33 cellular contexts compared by ENCODE assay signal in genomic region chr1:22913421-22913820, GRCh38. TPM values are rescaled to one million over a fixed set of nuclear protein-coding genes. Genes with fewer than 3 reads are reported as not detected.
"Had no signal": no experiment of that assay in that cellular context is flagged by ENCODE, and none has a peak within 500 bp of the region (broad histone marks: within the 10 kb centered on the region; RNA-seq: fewer than 3 reads in every experiment).

No MANE protein-coding gene starts in this region.

- H3K9me3 Mint-ChIP-seq: activated CD4-positive, alpha-beta T cell treated with anti-CD3 and anti-CD28 coated beads, Interleukin-2, amount 10 ng/mL, durations not matched to agents 7 days and 5 days; activated naive CD4-positive, alpha-beta T cell treated with anti-CD3 and anti-CD28 coated beads, Interleukin-2, amount 10 ng/mL, durations not matched to agents 7 days and 5 days; activated naive CD8-positive, alpha-beta T cell treated with anti-CD3 and anti-CD28 coated beads, Interleukin-2, amount 50 U/mL, for 24 hours; central memory CD8-positive, alpha-beta T cell; T-helper 1 cell treated with Interleukin-12 subunit alpha and Interleukin-12 subunit beta and Interleukin-4 antibody, amounts not matched to agents 30 μg/mL and 1 μg/mL, for 36 hours; T-helper 2 cell treated with Interferon-gamma antibody and Interleukin-4, amounts not matched to agents 5 μg/mL and 100 μg/mL, for 36 hours had no signal

- H3K27ac Mint-ChIP-seq: activated CD4-positive, alpha-beta T cell treated with anti-CD3 and anti-CD28 coated beads for 36 hours; activated CD4-positive, alpha-beta T cell treated with anti-CD3 and anti-CD28 coated beads, Interleukin-2, amount 10 ng/mL, durations not matched to agents 7 days and 5 days; activated naive CD4-positive, alpha-beta T cell treated with anti-CD3 and anti-CD28 coated beads, Interleukin-2, amount 10 ng/mL, durations not matched to agents 7 days and 5 days; activated naive CD8-positive, alpha-beta T cell; activated naive CD8-positive, alpha-beta T cell treated with anti-CD3 and anti-CD28 coated beads, Interleukin-2, amount 50 U/mL, for 24 hours; T-helper 1 cell treated with Interleukin-12 subunit alpha and Interleukin-12 subunit beta and Interleukin-4 antibody, amounts not matched to agents 30 μg/mL and 1 μg/mL, for 36 hours; T-helper 2 cell treated with Interferon-gamma antibody and Interleukin-4, amounts not matched to agents 5 μg/mL and 100 μg/mL, for 36 hours had no signal

- H3K36me3 Mint-ChIP-seq: activated naive CD4-positive, alpha-beta T cell treated with anti-CD3 and anti-CD28 coated beads, Interleukin-2, amount 10 ng/mL, durations not matched to agents 7 days and 5 days; activated naive CD8-positive, alpha-beta T cell had no signal

- H3K4me3 Mint-ChIP-seq: activated CD4-positive, alpha-beta T cell treated with anti-CD3 and anti-CD28 coated beads for 36 hours; activated CD4-positive, alpha-beta T cell treated with anti-CD3 and anti-CD28 coated beads, Interleukin-2, amount 10 ng/mL, durations not matched to agents 7 days and 5 days; activated naive CD4-positive, alpha-beta T cell treated with anti-CD3 and anti-CD28 coated beads, Interleukin-2, amount 10 ng/mL, durations not matched to agents 7 days and 5 days; activated naive CD8-positive, alpha-beta T cell; activated naive CD8-positive, alpha-beta T cell treated with anti-CD3 and anti-CD28 coated beads, Interleukin-2, amount 50 U/mL, for 24 hours; central memory CD8-positive, alpha-beta T cell; T-helper 1 cell treated with Interleukin-12 subunit alpha and Interleukin-12 subunit beta and Interleukin-4 antibody, amounts not matched to agents 30 μg/mL and 1 μg/mL, for 36 hours; T-helper 2 cell treated with Interferon-gamma antibody and Interleukin-4, amounts not matched to agents 5 μg/mL and 100 μg/mL, for 36 hours had no signal

- H3K27ac ChIP-seq: cardiac muscle cell, Peyer's patch, SJSA1 had no signal

- H3K27me3 Mint-ChIP-seq: activated CD4-positive, alpha-beta T cell treated with anti-CD3 and anti-CD28 coated beads for 36 hours; activated naive CD8-positive, alpha-beta T cell had no signal

- H3K9me3 ChIP-seq: MG63, Peyer's patch, SJSA1, SK-N-SH had no signal

- H3K9ac ChIP-seq: SK-N-SH had no signal

- H3K4me1 ChIP-seq: Peyer's patch, SJSA1 had no signal

- H3K27me3 ChIP-seq: cardiac muscle cell, MG63, Peyer's patch, SJSA1 had no signal

- H3K4me2 ChIP-seq: SK-N-SH had no signal

- H3K4me3 ChIP-seq: cardiac muscle cell, MG63, Peyer's patch, SJSA1 had no signal

- DNase-seq: activated CD4-positive, alpha-beta T cell treated with anti-CD3 and anti-CD28 coated beads for 36 hours; activated CD4-positive, alpha-beta T cell treated with anti-CD3 and anti-CD28 coated beads, Interleukin-2, amount 10 ng/mL, durations not matched to agents 7 days and 5 days; activated CD4-positive, alpha-beta T cell treated with anti-CD3 and anti-CD28 coated beads, Interleukin-2, amount 50 U/mL, for 48 hours; activated CD8-positive, alpha-beta memory T cell treated with anti-CD3 and anti-CD28 coated beads, Interleukin-2, amount 50 U/mL, for 4 hours; activated effector memory CD4-positive, alpha-beta T cell treated with Interleukin-2 at 50 U/mL for 16 hours; activated naive CD4-positive, alpha-beta T cell treated with anti-CD3 and anti-CD28 coated beads, Interleukin-2, amount 10 ng/mL, durations not matched to agents 7 days and 5 days; activated naive CD8-positive, alpha-beta T cell treated with anti-CD3 and anti-CD28 coated beads, Interleukin-2, amount 50 U/mL, for 24 hours; activated T-cell treated with anti-CD3 and anti-CD28 coated beads for 4 hours; activated T-cell treated with anti-CD3 and anti-CD28 coated beads, Interleukin-2, amount 50 U/mL, for 48 hours; aorta; Kasumi-1; MG63; NCI-H1092; NCI-H1436 treated with DMSO at 0.1 percent for 48 hours; NCI-H1694 treated with DMSO at 0.1 percent for 48 hours; NCI-H2029; NCI-H345; NCI-H524 treated with DMSO at 0.1 percent for 48 hours; NK-92 treated with Interleukin-12 subunit alpha and Interleukin-12 subunit beta, amount 100 ng/mL, for 24 hours; PC-3; Peyer's patch; RPMI8226; SHP77 treated with DMSO at 0.1 percent for 48 hours; SK-N-SH had no signal

- ATAC-seq: activated CD4-positive, alpha-beta T cell treated with anti-CD3 and anti-CD28 coated beads for 36 hours; activated CD4-positive, CD25-positive, alpha-beta regulatory T cell treated with anti-CD3 and anti-CD28 coated beads, Interleukin-2, amount 50 U/mL, for 24 hours; activated naive CD8-positive, alpha-beta T cell treated with anti-CD3 and anti-CD28 coated beads, Interleukin-2, amount 50 U/mL, for 24 hours; PC-3 had no signal

- FAIRE-seq: TTC549 had no signal

- H3K36me3 ChIP-seq: MG63, SJSA1 had no signal

- H3K4me1 Mint-ChIP-seq: activated CD4-positive, alpha-beta T cell treated with anti-CD3 and anti-CD28 coated beads for 36 hours; activated CD4-positive, alpha-beta T cell treated with anti-CD3 and anti-CD28 coated beads, Interleukin-2, amount 10 ng/mL, durations not matched to agents 7 days and 5 days; activated naive CD4-positive, alpha-beta T cell treated with anti-CD3 and anti-CD28 coated beads, Interleukin-2, amount 10 ng/mL, durations not matched to agents 7 days and 5 days; activated naive CD8-positive, alpha-beta T cell treated with anti-CD3 and anti-CD28 coated beads, Interleukin-2, amount 50 U/mL, for 24 hours; central memory CD8-positive, alpha-beta T cell had no signal

RNA-seq across cellular contexts. Expression of gene LACTBL1, which starts 59.2 kb away (rescaled TPM):
- total RNA-seq: activated CD4-positive, alpha-beta T cell treated with anti-CD3 and anti-CD28 coated beads for 36 hours; activated CD4-positive, alpha-beta T cell treated with anti-CD3 and anti-CD28 coated beads, Interleukin-2, amount 10 ng/mL, durations not matched to agents 7 days and 5 days; aorta; cardiac muscle cell; NCI-H460; PC-3; Peyer's patch; SJSA1 had no signal
- polyA plus RNA-seq: aorta, cardiac muscle cell, SK-N-SH had no signal
